Comparison of ENCODE assay signal across 10 cellular contexts in genomic region chr12:124828264-124829007, GRCh38. TPM values are rescaled to one million over a fixed set of nuclear protein-coding genes. Genes with fewer than 3 reads are reported as not detected.
DNase-seq lines count a peak whose midpoint lies in the region; ATAC-seq, FAIRE-seq and TF ChIP-seq lines count a peak whose summit lies in the region.
"Had no signal": no experiment of that assay in that cellular context is flagged by ENCODE, and none has a peak within 500 bp of the region (broad histone marks: within the 10 kb centered on the region; RNA-seq: fewer than 3 reads in every experiment).

No MANE protein-coding gene starts in this region.

- no peak for FAIRE-seq in kidney (lab: Jason Lieb, UNC)

- H3K27me3 ChIP-seq in transverse colon, result no peaks in the 10 kb centered on the region
- H3K27me3 ChIP-seq: ovary had no signal

- no peak overlapping the region for H3K9ac ChIP-seq in kidney (ENCODE audit: low read length in 2 of 2)

- no peak for TF ChIP-seq POLR2A in transverse colon (IDR thresholded peaks at IDR 0.05)

- H3K9me3 ChIP-seq in kidney (ENCODE audit: control insufficient read depth in 1 of 2, low read length in 2 of 2) (no peaks in the 10 kb centered on the region), transverse colon (no peaks in the 10 kb centered on the region)
- H3K9me3 ChIP-seq: ovary had no signal

- H3K4me1 ChIP-seq in kidney (ENCODE audit: control insufficient read depth in 1 of 2, insufficient read depth in 1 of 2, low read depth in 1 of 2, low read length in 2 of 2) (peaks cover 7 to 8% of the 10 kb centered on the region in 2 donors), transverse colon (peaks cover 2 to 19% (median 17%) of the 10 kb centered on the region in 4 donors)

- H3K9me3 Mint-ChIP-seq in WTC11, result peaks cover 11% of the 10 kb centered on the region

- H3K27ac ChIP-seq in kidney (ENCODE audit: low read depth in 2 of 2, low read length in 2 of 2), result peak overlapping the region; percentile 8 to 39
- H3K27ac ChIP-seq in transverse colon, result peak overlapping the region; percentile 54 to 73 (median 68)

- H3K36me3 ChIP-seq in kidney (ENCODE audit: control insufficient read depth in 1 of 2, insufficient read depth in 2 of 2, low read length in 2 of 2) (no peaks in the 10 kb centered on the region), transverse colon (no peaks in the 10 kb centered on the region)
- H3K36me3 ChIP-seq: ovary had no signal

- no peak overlapping the region for H3K4me3 ChIP-seq in kidney (ENCODE audit: low read length in 2 of 2)
- no peak overlapping the region for H3K4me3 ChIP-seq in transverse colon
- H3K4me3 ChIP-seq: ovary had no signal

- H3K27ac Mint-ChIP-seq in WTC11, result peak overlapping the region; percentile 94

- POLR2A ChIA-PET in WTC11 (lab: Charles Lee), result no interaction called here

- peak; percentile 33 for DNase-seq in NCI-H2196 (lab: John Stamatoyannopoulos, UW; ENCODE audit: unreplicated experiment)
- DNase-seq in NCI-H2196 treated with DMSO at 0.1 percent for 48 hours (lab: John Stamatoyannopoulos, UW; ENCODE audit: unreplicated experiment), result no peak
- no peak for DNase-seq in WTC11 (ENCODE audit: low spot score)
- DNase-seq in kidney, result peak; percentile 79
- DNase-seq in transverse colon, result peak; percentile 75
- DNase-seq in stimulated activated naive CD8-positive, alpha-beta T cell treated with anti-CD3 and anti-CD28 coated beads, Interleukin-15, Interleukin-2, amounts not matched to agents 100 U/mL and 50 U/mL, for 24 hours, result no peak
- DNase-seq in NCI-H1092 treated with DMSO at 0.1 percent for 48 hours (lab: John Stamatoyannopoulos, UW), result no peak
- DNase-seq: effector CD4-positive, alpha-beta T cell had no signal

- no peak overlapping the region for H3K4me3 Mint-ChIP-seq in WTC11

- intact Hi-C loops in kidney (cut with DNase I) (no loop called here), transverse colon (cut with DNase I; ENCODE audit: low total_unique reads) (no loop called here)

- in situ Hi-C loops in transverse colon (cut with MboI; ENCODE audit: low pct_ligation_motif_present in 1 of 4, low pct_unique_long_range_greater_than_20kb in 1 of 4, low sequenced_read_pairs in 3 of 4), result no loop called here

- ATAC-seq in WTC11 (no peak), GM21576 (IDR thresholded peaks at IDR 0.05; ENCODE audit: unreplicated experiment) (no peak)
- no peak for ATAC-seq in stimulated activated naive CD8-positive, alpha-beta T cell treated with anti-CD3 and anti-CD28 coated beads, Interleukin-15, Interleukin-2, amounts not matched to agents 100 U/mL and 50 U/mL, for 24 hours

- no peak for TF ChIP-seq EP300 in transverse colon (IDR thresholded peaks at IDR 0.05; ENCODE audit: low read depth)

- H3K36me3 Mint-ChIP-seq in WTC11, result peaks cover 9% of the 10 kb centered on the region; the same call in 1 of the 2 replicates

- H3K4me1 Mint-ChIP-seq in WTC11, result peaks cover 48% of the 10 kb centered on the region

- 62 to 63% methylated on average over 2 to 18 of the region's 18 CpGs for WGBS in transverse colon (ENCODE audit: low coverage in 1 of 2), 2 donors

- CTCF ChIA-PET in WTC11 (lab: Charles Lee), result interaction anchor here (1.0 to 1.4 kb wide), 2 partner anchors 27 to 31 kb away, joined by 4 to 5 read pairs; no protein-coding TSS in a partner anchor

- no peak for TF ChIP-seq CTCF in WTC11 (IDR thresholded peaks at IDR 0.05)
- TF ChIP-seq CTCF in kidney (IDR thresholded peaks at IDR 0.05; ENCODE audit: borderline replicate concordance, extremely low read depth, insufficient read depth), result no peak
- no peak for TF ChIP-seq CTCF in transverse colon (IDR thresholded peaks at IDR 0.05)

- no peaks in the 10 kb centered on the region for H3K27me3 Mint-ChIP-seq in WTC11 (ENCODE audit: low read depth)

TF ChIP-seq in WTC11, 78 proteins besides CTCF, POLR2A, EP300 and RAD21:
- TF ChIP-seq ZNF425 (CRISPR knock-in tag; conservative IDR thresholded peaks at IDR 0.05) (no peak), TEAD4 (CRISPR knock-in tag; IDR thresholded peaks at IDR 0.05) (no peak), CDX4 (CRISPR knock-in tag; IDR thresholded peaks at IDR 0.05; ENCODE audit: borderline replicate concordance) (no peak), FOXK1 (CRISPR knock-in tag; IDR thresholded peaks at IDR 0.05) (no peak), TP53 (CRISPR knock-in tag; IDR thresholded peaks at IDR 0.05) (no peak), ZNF671 (CRISPR knock-in tag; IDR thresholded peaks at IDR 0.05) (no peak)
TF ChIP-seq in WTC11: peak in this region for 0.

RNA-seq across cellular contexts. Expression of gene SCARB1, which starts 35.2 kb away (rescaled TPM):
- total RNA-seq in WTC11 (2021) (68.3 to 71.0 TPM (median 70.8 TPM) in 3 replicates), kidney (13.2 TPM), transverse colon (100 to 1,000 TPM in 1 of 4 donors, 10 to 100 TPM in 3; 33.7 to 252 (median 43.6) TPM)
- polyA plus RNA-seq in kidney (ENCODE audit: insufficient read depth, low read depth, low replicate concordance), result 12.3 TPM

Comparison
In these comparisons a context has a peak if more than half of its experiments do, and no peak if none do; other contexts are left out.
1. DNase-seq: peak in NCI-H2196 (single experiment), kidney (single experiment) and transverse colon (single experiment); none in NCI-H2196 treated with DMSO at 0.1 percent for 48 hours (single experiment), WTC11 (single experiment), stimulated activated naive CD8-positive, alpha-beta T cell treated with anti-CD3 and anti-CD28 coated beads, Interleukin-15, Interleukin-2, amounts not matched to agents 100 U/mL and 50 U/mL, for 24 hours (single experiment) and NCI-H1092 treated with DMSO at 0.1 percent for 48 hours (single experiment).